8 cellular contexts compared by ENCODE assay signal in genomic region chrX:154546354-154547244, GRCh38. TPM values are rescaled to one million over a fixed set of nuclear protein-coding genes. Genes with fewer than 3 reads are reported as not detected.
A peak's percentile ranks its signal among the peaks of the same experiment; 100 is the strongest.
DNase-seq lines count a peak whose midpoint lies in the region; FAIRE-seq and TF ChIP-seq lines count a peak whose summit lies in the region.

TSS of gene G6PD (minus strand) at chrX:154546846. CDS start at chrX:154546155, 691 bp downstream.

- H3K4me1 Mint-ChIP-seq in HFFc6 (ENCODE audit: low read depth): peaks cover 51% of the 10 kb centered on the region
- peaks cover 32% of the 10 kb centered on the region for H3K4me1 Mint-ChIP-seq in T-helper 2 cell treated with Interferon-gamma antibody and Interleukin-4, amounts not matched to agents 5 μg/mL and 100 μg/mL, for 36 hours (ENCODE audit: low read depth)

- WGBS in small intestine, 3 donors: 1 to 48% (median 9%) methylated on average over 8 to 92 of the region's 92 CpGs

- peak within 1 kb of the TSS; percentile 98 for H3K27ac Mint-ChIP-seq in HFFc6
- H3K27ac Mint-ChIP-seq in T-helper 2 cell treated with Interferon-gamma antibody and Interleukin-4, amounts not matched to agents 5 μg/mL and 100 μg/mL, for 36 hours: peak within 1 kb of the TSS; percentile 93

- DNase-seq in GM13977 (ENCODE audit: low spot score) (peak; percentile 95), HFFc6 (no peak), NCI-H1048 (lab: John Stamatoyannopoulos, UW) (peak; percentile 29), astrocyte of the hippocampus (ENCODE audit: low read depth, low spot score) (peak; percentile 85), small intestine (peak; percentile 68), cerebellar nuclear complex (lab: John Stamatoyannopoulos, UW) (no peak)
- peak; percentile 83 for DNase-seq in T-helper 2 cell treated with Interferon-gamma antibody and Interleukin-4, amounts not matched to agents 5 μg/mL and 100 μg/mL, for 36 hours (ENCODE audit: low spot score)

- H3K27me3 ChIP-seq in iPS-15b (ENCODE audit: control insufficient read depth, insufficient read depth, low read length) (no peaks in the 10 kb centered on the region), small intestine (ENCODE audit: control insufficient read depth in 2 of 2, insufficient read depth in 2 of 2, low read length in 2 of 2) (no peaks in the 10 kb centered on the region)

- H3K27me3 Mint-ChIP-seq in HFFc6 (ENCODE audit: insufficient read depth): no peaks in the 10 kb centered on the region; the same call in 1 of the 2 replicates
- H3K27me3 Mint-ChIP-seq in T-helper 2 cell treated with Interferon-gamma antibody and Interleukin-4, amounts not matched to agents 5 μg/mL and 100 μg/mL, for 36 hours (ENCODE audit: low read depth): no peaks in the 10 kb centered on the region

- H3K9ac ChIP-seq in iPS-15b (ENCODE audit: low read depth, low read length): peak within 1 kb of the TSS; percentile 8

- H3K4me3 ChIP-seq in iPS-15b (ENCODE audit: low read depth, low read length): peak within 1 kb of the TSS; percentile 89
- H3K4me3 ChIP-seq in small intestine (ENCODE audit: low read depth in 1 of 2, low read length in 2 of 2): peak within 1 kb of the TSS; percentile 57 to 79

- no peaks in the 10 kb centered on the region for H3K4me1 ChIP-seq in iPS-15b (ENCODE audit: control insufficient read depth, insufficient read depth, low read length)
- H3K4me1 ChIP-seq in small intestine (ENCODE audit: control insufficient read depth in 2 of 2, insufficient read depth in 1 of 2, low read depth in 1 of 2, low read length in 1 of 2): no peaks in the 10 kb centered on the region

- no peaks in the 10 kb centered on the region for H3K9me3 ChIP-seq in iPS-15b (ENCODE audit: control insufficient read depth, insufficient read depth, low read length)
- H3K9me3 ChIP-seq in small intestine (ENCODE audit: control insufficient read depth, low read depth): no peaks in the 10 kb centered on the region

- peaks cover 13% of the 10 kb centered on the region for H3K36me3 ChIP-seq in iPS-15b (ENCODE audit: control insufficient read depth, insufficient read depth, low read length)
- H3K36me3 ChIP-seq in small intestine (ENCODE audit: control insufficient read depth in 2 of 2, insufficient read depth in 2 of 2, low read length in 2 of 2): no peaks in the 10 kb centered on the region

- peak within 1 kb of the TSS; percentile 86 to 98 for H3K27ac ChIP-seq in small intestine (ENCODE audit: low read depth in 1 of 2, low read length in 1 of 2)

- no peak for FAIRE-seq in small intestine (lab: Jason Lieb, UNC)

- in situ Hi-C loops in GM13977 (cut with MboI; ENCODE audit: low pct_unique_long_range_greater_than_20kb, low sequenced_read_pairs, unreplicated experiment): no loop called here

- H3K36me3 Mint-ChIP-seq in HFFc6 (ENCODE audit: low read depth): peaks cover 33% of the 10 kb centered on the region
- peaks cover 33% of the 10 kb centered on the region for H3K36me3 Mint-ChIP-seq in T-helper 2 cell treated with Interferon-gamma antibody and Interleukin-4, amounts not matched to agents 5 μg/mL and 100 μg/mL, for 36 hours (ENCODE audit: low read depth)

- TF ChIP-seq CTCF in GM13977 (IDR thresholded peaks at IDR 0.05; ENCODE audit: extremely low read depth, insufficient read depth, missing control alignments): peak; percentile 3
- no peak; the same call in 1 of the 2 replicates for TF ChIP-seq CTCF in HFFc6 (IDR thresholded peaks at IDR 0.05)

- peak within 1 kb of the TSS; percentile 97 for H3K4me3 Mint-ChIP-seq in HFFc6
- peak within 1 kb of the TSS; percentile 96 for H3K4me3 Mint-ChIP-seq in T-helper 2 cell treated with Interferon-gamma antibody and Interleukin-4, amounts not matched to agents 5 μg/mL and 100 μg/mL, for 36 hours

- no peaks in the 10 kb centered on the region for H3K9me3 Mint-ChIP-seq in HFFc6
- no peaks in the 10 kb centered on the region for H3K9me3 Mint-ChIP-seq in T-helper 2 cell treated with Interferon-gamma antibody and Interleukin-4, amounts not matched to agents 5 μg/mL and 100 μg/mL, for 36 hours

RNA-seq across cellular contexts. Expression of gene G6PD, which starts in this region (rescaled TPM):
- total RNA-seq in HFFc6 (2021; fragmentation: NEBNext Ultra II Directional; extraction: Animal tissue kit (Norgen Biotek cat#: 25700)): 100 to 1,000 TPM; 119 to 226 (median 192) TPM
- polyA plus RNA-seq in small intestine: 10 to 100 TPM; 10.5 to 23.4 (median 11.1) TPM

Comparison
In these comparisons a context has a peak if more than half of its experiments do, and no peak if none do; other contexts are left out.
1. DNase-seq: peak in GM13977 (single experiment), NCI-H1048 (single experiment), T-helper 2 cell treated with Interferon-gamma antibody and Interleukin-4, amounts not matched to agents 5 μg/mL and 100 μg/mL, for 36 hours (single experiment), astrocyte of the hippocampus (single experiment) and small intestine (single experiment); none in HFFc6 (single experiment) and cerebellar nuclear complex (0 of 2).